In genomic region chr10:30522661-30523078, GRCh38 we compare ENCODE assay signal across 1 cellular context.
A peak's percentile ranks its signal among the peaks of the same experiment; 100 is the strongest.
TF ChIP-seq lines count a peak whose summit lies in the region.

No MANE protein-coding gene starts in this region.

TF ChIP-seq in H1, 55 proteins besides CTCF, POLR2A, EP300 and RAD21 (continued from another document):
- TF ChIP-seq ATF2 (IDR thresholded peaks at IDR 0.05; ENCODE audit: low read length) (peak; percentile 86; the same call in 1 of the 2 replicates), YY1 (IDR thresholded peaks at IDR 0.05; ENCODE audit: low read depth, low read length) (0 out of 2 replicates have a peak, but pooled peaks have one; percentile 49), BCL11A (IDR thresholded peaks at IDR 0.05; ENCODE audit: low read depth in 2 of 2, low read length in 2 of 2) (peak; percentile 87 to 98), CEBPB (IDR thresholded peaks at IDR 0.05; ENCODE audit: low read depth, low read length) (peak; percentile 72; the same call in 1 of the 2 replicates), RXRA (IDR thresholded peaks at IDR 0.05; ENCODE audit: insufficient read depth, low read depth, low read length) (peak; percentile 99), POU5F1 (IDR thresholded peaks at IDR 0.05; ENCODE audit: low read depth, low read length) (peak; percentile 71; the same call in 1 of the 2 replicates), CHD2 (IDR thresholded peaks at IDR 0.05; ENCODE audit: low read length) (0 out of 2 replicates have a peak, but pooled peaks have one; percentile 62), NANOG (IDR thresholded peaks at IDR 0.05; ENCODE audit: insufficient read depth, low read depth, low read length, poor library complexity, severe bottlenecking) (peak; percentile 69), SP1 (IDR thresholded peaks at IDR 0.05; ENCODE audit: low read depth, low read length) (peak; percentile 95), TCF12 (IDR thresholded peaks at IDR 0.05; ENCODE audit: low read depth, low read length) (peak; percentile 91), ASH2L (IDR thresholded peaks at IDR 0.05; ENCODE audit: low read length) (peak; percentile 44), TEAD4 (IDR thresholded peaks at IDR 0.05; ENCODE audit: low read depth, low read length) (peak; percentile 96), USF2 (IDR thresholded peaks at IDR 0.05; ENCODE audit: low read length) (peak; percentile 15; the same call in 1 of the 2 replicates)
